In genomic region chr17:7242717-7243576, GRCh38 we compare ENCODE assay signal across 1 cellular context.
A peak's percentile ranks its signal among the peaks of the same experiment; 100 is the strongest.
TF ChIP-seq lines count a peak whose summit lies in the region.

No MANE protein-coding gene starts in this region.

TF ChIP-seq in SK-N-SH, 30 proteins besides CTCF, POLR2A, EP300 and RAD21:
- TF ChIP-seq FOSL2 (IDR thresholded peaks at IDR 0.05; ENCODE audit: borderline replicate concordance, low read depth) = peak; percentile 4; the same call in 1 of the 2 replicates
- TF ChIP-seq SIN3A (IDR thresholded peaks at IDR 0.05; ENCODE audit: borderline replicate concordance, low read depth, low read length) = peak; percentile 96
- TF ChIP-seq NFIC (IDR thresholded peaks at IDR 0.05; ENCODE audit: borderline replicate concordance) = no peak; the same call in 1 of the 2 replicates
- TF ChIP-seq JUND (IDR thresholded peaks at IDR 0.05) = peak; percentile 52
- TF ChIP-seq USF2 (IDR thresholded peaks at IDR 0.05; ENCODE audit: borderline replicate concordance, low read depth, low read length) = peak; percentile 93
- peak; percentile 40; the same call in 1 of the 2 replicates for TF ChIP-seq GABPA (IDR thresholded peaks at IDR 0.05; ENCODE audit: low read depth)
- TF ChIP-seq RFX5 (IDR thresholded peaks at IDR 0.05; ENCODE audit: low read length) = no peak
- peak; percentile 97 for TF ChIP-seq CHD2 (IDR thresholded peaks at IDR 0.05; ENCODE audit: low read length, partially characterized antibody)
- TF ChIP-seq IRF3 (IDR thresholded peaks at IDR 0.05; ENCODE audit: low read depth, low read length) = no peak
- no peak for TF ChIP-seq EZH2phosphoT487 (IDR thresholded peaks at IDR 0.05; ENCODE audit: borderline replicate concordance, low read depth)
- TF ChIP-seq GATA2 (CRISPR knock-in tag; IDR thresholded peaks at IDR 0.05) = no peak
- TF ChIP-seq TEAD4 (IDR thresholded peaks at IDR 0.05; ENCODE audit: borderline replicate concordance, insufficient read depth) = no peak
- TF ChIP-seq SMC3 (IDR thresholded peaks at IDR 0.05; ENCODE audit: low read depth, low read length) = 0 out of 2 replicates have a peak, but pooled peaks have one; percentile 5
- peak; percentile 99 for TF ChIP-seq USF1 (IDR thresholded peaks at IDR 0.05; ENCODE audit: borderline replicate concordance, low read depth)
- TF ChIP-seq NRF1 (IDR thresholded peaks at IDR 0.05; ENCODE audit: low read depth, low read length) = no peak
- peak; percentile 85 for TF ChIP-seq ELF1 (IDR thresholded peaks at IDR 0.05)
- 0 out of 2 replicates have a peak, but pooled peaks have one; percentile 22 for TF ChIP-seq REST (IDR thresholded peaks at IDR 0.05; ENCODE audit: low read depth, low read length)
- 0 out of 2 replicates have a peak, but pooled peaks have one; percentile 6 for TF ChIP-seq TCF12 (IDR thresholded peaks at IDR 0.05)
- TF ChIP-seq FOXJ3 (CRISPR knock-in tag; IDR thresholded peaks at IDR 0.05) = no peak
- no peak for TF ChIP-seq FOXM1 (IDR thresholded peaks at IDR 0.05; ENCODE audit: low read depth)
- TF ChIP-seq MAX (IDR thresholded peaks at IDR 0.05; ENCODE audit: low read depth) = peak; percentile 89
- peak; percentile 79; the same call in 1 of the 2 replicates for TF ChIP-seq POLR2AphosphoS5 (IDR thresholded peaks at IDR 0.05; ENCODE audit: low read depth, low read length)
- peak; percentile 66; the same call in 1 of the 2 replicates for TF ChIP-seq YY1 (IDR thresholded peaks at IDR 0.05; ENCODE audit: low read depth)
- TF ChIP-seq ZBTB33 (IDR thresholded peaks at IDR 0.05; ENCODE audit: borderline replicate concordance, low read depth) = peak; percentile 78
- TF ChIP-seq RXRA (IDR thresholded peaks at IDR 0.05; ENCODE audit: borderline replicate concordance, low read depth) = no peak
- TF ChIP-seq TAF1 (IDR thresholded peaks at IDR 0.05; ENCODE audit: borderline replicate concordance, low read depth, low read length) = peak; percentile 62
- TF ChIP-seq MXI1 (IDR thresholded peaks at IDR 0.05; ENCODE audit: low read depth, low read length) = peak; percentile 78; the same call in 1 of the 2 replicates
- no peak for TF ChIP-seq RCOR1 (IDR thresholded peaks at IDR 0.05; ENCODE audit: low read length)
- peak; percentile 89 for TF ChIP-seq PBX3 (IDR thresholded peaks at IDR 0.05)
- no peak for TF ChIP-seq MEF2A (IDR thresholded peaks at IDR 0.05; ENCODE audit: borderline replicate concordance, low read depth)
